In genomic region chr17:43171761-43172487, GRCh38 we compare ENCODE assay signal across 8 cellular contexts. TPM values are rescaled to one million over a fixed set of nuclear protein-coding genes. Genes with fewer than 3 reads are reported as not detected.
DNase-seq lines count a peak whose midpoint lies in the region; ATAC-seq, FAIRE-seq and TF ChIP-seq lines count a peak whose summit lies in the region.

No MANE protein-coding gene starts in this region.

- TF ChIP-seq EP300 in stomach (IDR thresholded peaks at IDR 0.05): no peak

- H3K9me3 ChIP-seq in CD8-positive, alpha-beta memory T cell (ENCODE audit: low read length): no peaks in the 10 kb centered on the region
- H3K9me3 ChIP-seq in HAP-1: no peaks in the 10 kb centered on the region
- H3K9me3 ChIP-seq in OCI-LY7 (ENCODE audit: low read length): no peaks in the 10 kb centered on the region
- no peaks in the 10 kb centered on the region for H3K9me3 ChIP-seq in kidney (ENCODE audit: control insufficient read depth in 1 of 2, low read length in 2 of 2)
- H3K9me3 ChIP-seq in stomach: no peaks in the 10 kb centered on the region

- no peaks in the 10 kb centered on the region for H4K20me1 ChIP-seq in OCI-LY7 (ENCODE audit: insufficient read depth, low read length)

- no peaks in the 10 kb centered on the region for H3K27me3 ChIP-seq in CD8-positive, alpha-beta memory T cell (ENCODE audit: insufficient read depth, low read length, poor library complexity, severe bottlenecking)
- H3K27me3 ChIP-seq in HAP-1 (ENCODE audit: low read depth) (no peaks in the 10 kb centered on the region), brain microvascular endothelial cell (replicated peaks) (no peaks in the 10 kb centered on the region), stomach (no peaks in the 10 kb centered on the region)

- ATAC-seq in GM19452 (IDR thresholded peaks at IDR 0.05; ENCODE audit: unreplicated experiment): no peak
- ATAC-seq in GM21619 (IDR thresholded peaks at IDR 0.05; ENCODE audit: unreplicated experiment): no peak

- 5 to 9% (median 7%) methylated on average over 7 of the region's 7 CpGs for WGBS in stomach, 5 donors

- no peak overlapping the region for H3K4me3 Mint-ChIP-seq in CD8-positive, alpha-beta memory T cell

- H3K9ac ChIP-seq in kidney (ENCODE audit: low read length in 2 of 2): peak overlapping the region; percentile 92 to 96

- peaks cover 36 to 46% (median 41%) of the 10 kb centered on the region in 3 donors for H3K4me1 Mint-ChIP-seq in CD8-positive, alpha-beta memory T cell

- intact Hi-C loops in OCI-LY7 (cut with micrococcal nuclease; ENCODE audit: unreplicated experiment) (loop anchor here (1.0 kb wide), 2 partner anchors 39 to 43 kb away; partner anchors contain the start of gene TMEM106A), kidney (cut with DNase I) (no loop called here), stomach (cut with DNase I; ENCODE audit: low total_unique reads) (loop anchor here (5.0 kb wide), 1 partner anchor 45 kb away; the partner anchor contains the start of gene BRCA1)

- H3K27me3 Mint-ChIP-seq in CD8-positive, alpha-beta memory T cell: no peaks in the 10 kb centered on the region

- DNase-seq in CD8-positive, alpha-beta memory T cell: no peak
- DNase-seq in HAP-1 (ENCODE audit: low spot score in 2 of 2): peak; percentile 25 to 53
- peak; percentile 33 for DNase-seq in OCI-LY7 (ENCODE audit: low spot score)
- DNase-seq in brain microvascular endothelial cell: peak; percentile 77
- DNase-seq in kidney: no peak
- DNase-seq in stomach: no peak

- POLR2A ChIA-PET in CD8-positive, alpha-beta memory T cell (lab: Charles Lee): interaction anchor here (0.6 to 1.8 kb wide), 12 partner anchors 40 to 333 kb away, joined by 3 to 15 read pairs (median 4); partner anchors contain the start of genes DHX8, RPL27 and TMEM106A
- POLR2A ChIA-PET in OCI-LY7 (lab: Charles Lee): interaction anchor here (0.6 to 1.7 kb wide), 6 partner anchors 38 to 165 kb away, joined by 3 to 5 read pairs (median 4); partner anchors contain the start of genes BRCA1, IFI35 and TMEM106A

- FAIRE-seq in kidney (lab: Jason Lieb, UNC): no peak

- H3K4me3 ChIP-seq in CD8-positive, alpha-beta memory T cell (ENCODE audit: low read length): peak overlapping the region; percentile 90
- peak overlapping the region; percentile 64 for H3K4me3 ChIP-seq in HAP-1
- peak overlapping the region; percentile 82 for H3K4me3 ChIP-seq in OCI-LY7 (ENCODE audit: low read depth, low read length, poor library complexity, severe bottlenecking)
- peak overlapping the region; percentile 94 for H3K4me3 ChIP-seq in brain microvascular endothelial cell (ENCODE audit: low read depth, low read length)
- peak overlapping the region; percentile 74 to 88 for H3K4me3 ChIP-seq in kidney (ENCODE audit: low read length in 2 of 2)
- H3K4me3 ChIP-seq in stomach: peak overlapping the region; percentile 65 to 81 (median 72)

- no peaks in the 10 kb centered on the region for H3K36me3 ChIP-seq in CD8-positive, alpha-beta memory T cell (ENCODE audit: insufficient read depth, low read length)
- H3K36me3 ChIP-seq in HAP-1 (replicated peaks): peaks cover 12% of the 10 kb centered on the region
- no peaks in the 10 kb centered on the region for H3K36me3 ChIP-seq in OCI-LY7 (ENCODE audit: insufficient read depth, low read length)
- H3K36me3 ChIP-seq in brain microvascular endothelial cell (replicated peaks): peaks cover 8% of the 10 kb centered on the region
- H3K36me3 ChIP-seq in kidney (ENCODE audit: control insufficient read depth in 1 of 2, insufficient read depth in 2 of 2, low read length in 2 of 2): peaks cover 0 to 3% of the 10 kb centered on the region in 2 donors
- peaks cover 0 to 14% (median 10%) of the 10 kb centered on the region in 4 donors for H3K36me3 ChIP-seq in stomach

- TF ChIP-seq CTCF in OCI-LY7 (conservative IDR thresholded peaks at IDR 0.05; ENCODE audit: low read length) (peak; percentile 58), brain microvascular endothelial cell (IDR thresholded peaks at IDR 0.05; ENCODE audit: low read depth, low read length, missing control alignments) (peak; percentile 57), kidney (IDR thresholded peaks at IDR 0.05; ENCODE audit: borderline replicate concordance, extremely low read depth, insufficient read depth) (peak; percentile 5), stomach (IDR thresholded peaks at IDR 0.05) (no peak)

- no peak overlapping the region for H3K27ac Mint-ChIP-seq in CD8-positive, alpha-beta memory T cell

- TF ChIP-seq POLR2A in stomach (IDR thresholded peaks at IDR 0.05): no peak

- H3K4me1 ChIP-seq in CD8-positive, alpha-beta memory T cell (ENCODE audit: insufficient read depth, low read length): peaks cover 52% of the 10 kb centered on the region
- H3K4me1 ChIP-seq in HAP-1 (peaks cover 11% of the 10 kb centered on the region), OCI-LY7 (ENCODE audit: insufficient read depth, low read length, poor library complexity, severe bottlenecking) (peaks cover 24% of the 10 kb centered on the region), kidney (ENCODE audit: control insufficient read depth in 1 of 2, insufficient read depth in 1 of 2, low read depth in 1 of 2, low read length in 2 of 2) (peaks cover 17 to 33% of the 10 kb centered on the region in 2 donors), stomach (peaks cover 46 to 82% (median 69%) of the 10 kb centered on the region in 4 donors)

- peak overlapping the region; percentile 55; the same call in 1 of the 2 replicates for H2AFZ ChIP-seq in OCI-LY7 (ENCODE audit: low read length)

- no peaks in the 10 kb centered on the region for H3K9me3 Mint-ChIP-seq in CD8-positive, alpha-beta memory T cell

- H3K27ac ChIP-seq in CD8-positive, alpha-beta memory T cell (ENCODE audit: low read depth, low read length): peak overlapping the region; percentile 99
- H3K27ac ChIP-seq in OCI-LY7 (ENCODE audit: low read depth, low read length, poor library complexity, severe bottlenecking) (peak overlapping the region; percentile 82), brain microvascular endothelial cell (peak overlapping the region; percentile 92), kidney (ENCODE audit: low read depth in 2 of 2, low read length in 2 of 2) (peak overlapping the region; percentile 89 to 94), stomach (peak overlapping the region; percentile 89 to 99 (median 95))

- peaks cover 35% of the 10 kb centered on the region; the same call in 1 of the 2 replicates for H3K79me2 ChIP-seq in OCI-LY7 (ENCODE audit: insufficient read depth, low read depth, low read length)

- peak overlapping the region; percentile 86 for H3K4me2 ChIP-seq in OCI-LY7 (ENCODE audit: low read length)

- H3K36me3 Mint-ChIP-seq in CD8-positive, alpha-beta memory T cell: peaks cover 0 to 27% (median 5%) of the 10 kb centered on the region in 3 donors

- CTCF ChIA-PET in CD8-positive, alpha-beta memory T cell (lab: Charles Lee): interaction anchor here (0.8 to 1.8 kb wide), 5 partner anchors 43 to 174 kb away, joined by 3 to 6 read pairs (median 5); partner anchors contain the start of gene RPL27
- CTCF ChIA-PET in OCI-LY7 (lab: Charles Lee; ENCODE audit: unreplicated experiment): no interaction called here

- no peaks in the 10 kb centered on the region for H3K9me2 ChIP-seq in OCI-LY7 (ENCODE audit: insufficient read depth, low read length)

- in situ Hi-C loops in HAP-1 (cut with MboI; ENCODE audit: low sequenced_read_pairs) (no loop called here), brain microvascular endothelial cell (cut with HindIII; ENCODE audit: low pct_ligation_motif_present, low sequenced_read_pairs) (no loop called here)

- BruUV-seq in OCI-LY7 (replicated peaks; lab: Mats Ljungman, UMichigan): TSS peak; percentile 91

RNA-seq across cellular contexts. Expression of gene NBR1, which starts 0.9 kb away (rescaled TPM):
- 10 to 100 TPM; 42.6 to 44.3 TPM for total RNA-seq in CD8-positive, alpha-beta memory T cell
- 81.4 TPM for polyA plus RNA-seq in CD8-positive, alpha-beta memory T cell
- 15.2 and 16.2 TPM in 2 replicates for total RNA-seq in OCI-LY7 (2014; rRNA removed; shearing (Covaris generic))
- total RNA-seq in OCI-LY7 (2022): 38.6 and 48.3 TPM in 2 replicates
- total RNA-seq in kidney: 88.9 TPM
- polyA plus RNA-seq in kidney (ENCODE audit: insufficient read depth, low read depth, low replicate concordance): 50.4 TPM
- 100 to 1,000 TPM in 1 of 5 donors, 10 to 100 TPM in 4; 29.0 to 107 (median 46.7) TPM for total RNA-seq in stomach
- polyA plus RNA-seq in stomach: 10 to 100 TPM; 25.4 to 42.5 (median 30.4) TPM

RNA-seq across cellular contexts. Expression of gene TMEM106A, which starts 39.8 kb away (rescaled TPM):
- total RNA-seq in CD8-positive, alpha-beta memory T cell: 10 to 100 TPM in 1 of 2 experiments, 1 to 10 TPM in 1; 8.8 to 10.2 TPM
- polyA plus RNA-seq in CD8-positive, alpha-beta memory T cell: 5.3 TPM
- 7.1 and 9.4 TPM in 2 replicates for total RNA-seq in OCI-LY7 (2014; rRNA removed; shearing (Covaris generic))
- total RNA-seq in OCI-LY7 (2022): 17.1 and 19.1 TPM in 2 replicates
- total RNA-seq in kidney: 18.1 TPM
- 15.7 TPM for polyA plus RNA-seq in kidney (ENCODE audit: insufficient read depth, low read depth, low replicate concordance)
- total RNA-seq in stomach: 10 to 100 TPM in 2 of 5 donors, 1 to 10 TPM in 2, not detected in 1; 4.0 to 82.3 (median 28.2) TPM
- polyA plus RNA-seq in stomach: 1 to 10 TPM in 2 of 3 donors, under 1 TPM in 1; 0.85 to 1.9 (median 1.8) TPM

RNA-seq across cellular contexts. Expression of gene BRCA1, which starts 46.8 kb away (rescaled TPM):
- 10 to 100 TPM; 66.8 to 71.5 TPM for total RNA-seq in CD8-positive, alpha-beta memory T cell
- 3.3 TPM for polyA plus RNA-seq in CD8-positive, alpha-beta memory T cell
- 112 and 134 TPM in 2 replicates for total RNA-seq in OCI-LY7 (2014; rRNA removed; shearing (Covaris generic))
- total RNA-seq in OCI-LY7 (2022): 130 and 135 TPM in 2 replicates
- total RNA-seq in kidney: 5.1 TPM
- 1.4 TPM for polyA plus RNA-seq in kidney (ENCODE audit: insufficient read depth, low read depth, low replicate concordance)
- total RNA-seq in stomach: 10 to 100 TPM; 13.0 to 47.5 (median 25.8) TPM
- 1 to 10 TPM; 2.0 to 2.3 (median 2.1) TPM for polyA plus RNA-seq in stomach

RNA-seq across cellular contexts. Expression of gene CCDC200, which starts 56.5 kb away (rescaled TPM):
- under 1 TPM in 1 of 2 experiments, not detected in 1; 0.33 TPM for total RNA-seq in CD8-positive, alpha-beta memory T cell
- 0.90 TPM for polyA plus RNA-seq in CD8-positive, alpha-beta memory T cell
- not detected in 2 replicates for total RNA-seq in OCI-LY7 (2014; rRNA removed; shearing (Covaris generic))
- total RNA-seq in OCI-LY7 (2022) (not detected in 2 replicates), kidney (not detected), stomach (under 1 TPM in 1 of 5 donors, not detected in 4; 0.55 TPM)
- polyA plus RNA-seq in kidney (ENCODE audit: insufficient read depth, low read depth, low replicate concordance) (not detected), stomach (not detected)

Comparison
In these comparisons a context has a peak if more than half of its experiments do, and no peak if none do; other contexts are left out.
1. DNase-seq: peak in HAP-1 (2 of 2), OCI-LY7 (single experiment) and brain microvascular endothelial cell (single experiment); none in CD8-positive, alpha-beta memory T cell (0 of 5), kidney (single experiment) and stomach (single experiment).
2. CTCF ChIP-seq: peak in OCI-LY7 (single experiment), brain microvascular endothelial cell (single experiment) and kidney (single experiment); none in stomach (0 of 7).
3. Peak in every context shown above with its lines, with median percentiles within 50 percentile points of each other: H3K27ac ChIP-seq and H3K4me3 ChIP-seq.